1 cellular context compared by ENCODE assay signal in the genomic region with DNA sequence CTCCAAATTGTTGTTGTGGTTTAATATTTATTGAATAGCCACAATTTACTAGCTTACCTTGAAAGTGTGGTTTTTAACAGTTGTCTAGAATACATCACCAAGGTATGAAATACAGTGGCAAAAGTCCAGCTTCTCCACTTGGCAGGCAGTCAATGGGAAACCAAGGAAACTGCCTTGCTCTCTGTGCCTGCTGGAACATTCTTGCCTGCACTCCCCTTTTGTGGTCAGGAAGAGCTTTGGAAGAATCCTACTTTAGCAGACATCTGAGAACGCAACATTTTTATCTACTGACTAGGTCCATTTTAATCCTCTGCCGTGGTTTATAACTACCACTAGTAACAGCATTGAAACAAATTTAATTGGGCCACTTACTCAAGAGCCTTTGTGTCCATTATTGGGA.
TF ChIP-seq lines count a peak whose summit lies in the region.

No MANE protein-coding gene starts in this region.

TF ChIP-seq in Ishikawa, 13 proteins besides CTCF, POLR2A, EP300 and RAD21 (continued from another document):
- no peak for TF ChIP-seq TAF1 (IDR thresholded peaks at IDR 0.05; ENCODE audit: low read depth)
TF ChIP-seq in Ishikawa: peak in this region for 2.
